In the genomic region with DNA sequence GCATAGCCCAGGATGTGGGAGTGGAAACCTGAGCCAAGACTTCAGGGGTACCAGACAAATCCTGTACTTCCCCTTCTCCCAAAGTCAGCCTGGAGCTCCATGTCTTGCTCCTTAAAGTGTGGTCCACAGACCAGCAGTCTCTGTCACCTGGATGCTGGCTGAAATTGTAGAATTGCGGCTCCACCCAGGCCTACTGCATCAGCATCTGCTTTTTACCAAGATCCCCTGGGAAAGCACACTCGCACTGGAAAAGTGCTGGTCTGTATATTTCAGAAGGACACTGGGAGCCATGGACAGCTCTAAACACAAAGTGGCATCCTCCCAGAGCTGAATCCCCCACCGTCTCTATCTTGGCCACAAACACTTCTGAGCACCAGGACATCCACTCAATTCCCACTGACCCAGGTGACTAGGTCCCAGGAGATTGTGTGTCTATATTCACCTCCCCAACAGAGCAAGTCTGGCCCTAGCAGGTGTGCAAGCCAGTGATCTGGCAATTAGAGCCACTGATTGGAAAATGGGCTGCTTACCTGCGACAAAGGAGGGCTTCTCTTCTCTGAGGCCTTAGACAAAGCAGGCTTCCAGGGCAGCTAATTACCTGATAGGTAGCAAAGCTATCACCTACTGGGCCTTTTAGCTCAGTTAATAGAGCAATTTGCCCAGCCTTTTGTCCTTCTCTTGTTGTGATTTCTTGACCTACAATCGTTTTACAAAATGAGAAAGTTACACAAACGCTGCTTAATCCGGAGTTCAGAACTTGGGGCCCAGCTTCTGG, we compare ENCODE assay signal across 18 cellular contexts.
A peak's percentile ranks its signal among the peaks of the same experiment; 100 is the strongest.
DNase-seq lines count a peak whose midpoint lies in the region; ATAC-seq and TF ChIP-seq lines count a peak whose summit lies in the region.
"Had no signal": no experiment of that assay in that cellular context is flagged by ENCODE, and none has a peak within 500 bp of the region (broad histone marks: within the 10 kb centered on the region; RNA-seq: fewer than 3 reads in every experiment).

No MANE protein-coding gene starts in this region.

- H3K27ac ChIP-seq in GM23338 (ENCODE audit: low read depth), result no peak overlapping the region
- peak overlapping the region; percentile 2 for H3K27ac ChIP-seq in neural progenitor cell
- no peak overlapping the region for H3K27ac ChIP-seq in CD8-positive, alpha-beta memory T cell (ENCODE audit: low read depth, low read length)
- H3K27ac ChIP-seq: Peyer's patch had no signal

- ATAC-seq in GM23338, result peak; percentile 50; the same call in 2 of the 3 replicates
- ATAC-seq in GM21576 (IDR thresholded peaks at IDR 0.05; ENCODE audit: unreplicated experiment), result no peak
- ATAC-seq: SK-N-SH treated with all-trans-retinoic acid at 6 μM for 48 hours, T-cell had no signal

- H3K9ac ChIP-seq in neural progenitor cell, result no peak overlapping the region

- POLR2A ChIA-PET in CD8-positive, alpha-beta memory T cell (lab: Charles Lee), result no interaction called here

- H3K4me1 Mint-ChIP-seq in GM23338 (no peaks in the 10 kb centered on the region), neural progenitor cell (no peaks in the 10 kb centered on the region)
- H3K4me1 Mint-ChIP-seq in CD8-positive, alpha-beta memory T cell, result no peaks in the 10 kb centered on the region
- H3K4me1 Mint-ChIP-seq: B cell, CD14-positive monocyte, T-cell had no signal

- H3K27me3 ChIP-seq in GM23338 (ENCODE audit: insufficient read depth) (no peaks in the 10 kb centered on the region), neural progenitor cell (no peaks in the 10 kb centered on the region)
- no peaks in the 10 kb centered on the region for H3K27me3 ChIP-seq in CD8-positive, alpha-beta memory T cell (ENCODE audit: insufficient read depth, low read length, poor library complexity, severe bottlenecking)
- H3K27me3 ChIP-seq: Peyer's patch had no signal

- no peaks in the 10 kb centered on the region for H3F3A ChIP-seq in GM23338 (replicated peaks; ENCODE audit: low read depth)
- H3F3A ChIP-seq in neural progenitor cell (ENCODE audit: low read depth), result peaks cover 22% of the 10 kb centered on the region

- H3K4me3 Mint-ChIP-seq in GM23338 (no peak overlapping the region), neural progenitor cell (no peak overlapping the region)
- H3K4me3 Mint-ChIP-seq in CD8-positive, alpha-beta memory T cell, result no peak overlapping the region
- H3K4me3 Mint-ChIP-seq: B cell, CD14-positive monocyte, T-cell had no signal

- no peak overlapping the region for H3K4me2 ChIP-seq in GM23338
- H3K4me2 ChIP-seq in neural progenitor cell, result peak overlapping the region; percentile 62

- TF ChIP-seq CTCF in GM23338 (conservative IDR thresholded peaks at IDR 0.05; ENCODE audit: low read depth in 2 of 2) (no peak), neural progenitor cell (IDR thresholded peaks at IDR 0.05) (no peak)

- peaks cover 4% of the 10 kb centered on the region for H3K27me3 Mint-ChIP-seq in GM23338 (ENCODE audit: insufficient read depth, low read depth, poor library complexity)
- no peaks in the 10 kb centered on the region for H3K27me3 Mint-ChIP-seq in neural progenitor cell (ENCODE audit: insufficient read depth, low read depth)
- peaks cover 4% of the 10 kb centered on the region in 2 donors for H3K27me3 Mint-ChIP-seq in CD8-positive, alpha-beta memory T cell

- CTCF ChIA-PET in CD8-positive, alpha-beta memory T cell (lab: Charles Lee), result interaction anchor here (0.6 kb wide), 1 partner anchor 11 kb away, joined by 3 read pairs; no protein-coding TSS in a partner anchor

- H4K20me1 ChIP-seq in GM23338 (replicated peaks; ENCODE audit: insufficient read depth), result no peaks in the 10 kb centered on the region
- H4K20me1 ChIP-seq in neural progenitor cell (ENCODE audit: low read depth), result no peaks in the 10 kb centered on the region

- H3K79me2 ChIP-seq in GM23338 (replicated peaks; ENCODE audit: insufficient read depth) (no peaks in the 10 kb centered on the region), neural progenitor cell (ENCODE audit: low read depth) (no peaks in the 10 kb centered on the region)

- no peak overlapping the region for H3K27ac Mint-ChIP-seq in GM23338
- H3K27ac Mint-ChIP-seq in neural progenitor cell, result no peak overlapping the region
- no peak overlapping the region for H3K27ac Mint-ChIP-seq in CD8-positive, alpha-beta memory T cell
- H3K27ac Mint-ChIP-seq: B cell, CD14-positive monocyte, T-cell had no signal

- H3K9me3 Mint-ChIP-seq in GM23338, result peaks cover 15% of the 10 kb centered on the region
- peaks cover 22% of the 10 kb centered on the region for H3K9me3 Mint-ChIP-seq in neural progenitor cell
- H3K9me3 Mint-ChIP-seq in CD8-positive, alpha-beta memory T cell, result peaks cover 0 to 14% (median 6%) of the 10 kb centered on the region in 5 donors

- no peaks in the 10 kb centered on the region for H3K4me1 ChIP-seq in GM23338 (ENCODE audit: insufficient read depth)
- H3K4me1 ChIP-seq in neural progenitor cell, result peaks cover 14% of the 10 kb centered on the region
- H3K4me1 ChIP-seq in CD8-positive, alpha-beta memory T cell (ENCODE audit: insufficient read depth, low read length), result no peaks in the 10 kb centered on the region
- H3K4me1 ChIP-seq: Peyer's patch had no signal

- peaks cover 7% of the 10 kb centered on the region; the same call in 1 of the 3 replicates for H3K36me3 Mint-ChIP-seq in GM23338 (ENCODE audit: low read depth)
- H3K36me3 Mint-ChIP-seq in neural progenitor cell, result no peaks in the 10 kb centered on the region
- no peaks in the 10 kb centered on the region for H3K36me3 Mint-ChIP-seq in CD8-positive, alpha-beta memory T cell
- H3K36me3 Mint-ChIP-seq: CD14-positive monocyte, T-cell had no signal

- H3K4me3 ChIP-seq in GM23338, result no peak overlapping the region
- no peak overlapping the region for H3K4me3 ChIP-seq in neural progenitor cell
- no peak overlapping the region for H3K4me3 ChIP-seq in CD8-positive, alpha-beta memory T cell (ENCODE audit: low read length)
- H3K4me3 ChIP-seq: Peyer's patch had no signal

- H2AFZ ChIP-seq in GM23338 (peak overlapping the region; percentile 52; the same call in 1 of the 2 replicates), neural progenitor cell (replicated peaks) (no peak overlapping the region)

- no peaks in the 10 kb centered on the region for H3K36me3 ChIP-seq in GM23338 (ENCODE audit: insufficient read depth)
- H3K36me3 ChIP-seq in neural progenitor cell, result peaks cover 7% of the 10 kb centered on the region
- no peaks in the 10 kb centered on the region for H3K36me3 ChIP-seq in CD8-positive, alpha-beta memory T cell (ENCODE audit: insufficient read depth, low read length)
- H3K36me3 ChIP-seq: Peyer's patch had no signal

- DNase-seq in GM23338 (ENCODE audit: low spot score) (no peak), NCI-H146 (lab: John Stamatoyannopoulos, UW) (peak; percentile 89), NCI-H748 (lab: John Stamatoyannopoulos, UW; ENCODE audit: unreplicated experiment) (peak; percentile 97), neural progenitor cell (ENCODE audit: low spot score) (peak; percentile 59), COLO668 (lab: John Stamatoyannopoulos, UW; ENCODE audit: unreplicated experiment) (no peak)
- no peak for DNase-seq in CD8-positive, alpha-beta memory T cell
- DNase-seq: DMS79, H7, Kasumi-1, NCI-H1694 treated with DMSO at 0.1 percent for 48 hours, NCI-H226, NCI-H510A treated with DMSO at 0.1 percent for 48 hours, Peyer's patch, T-cell had no signal

- peaks cover 14% of the 10 kb centered on the region for H3K9me3 ChIP-seq in neural progenitor cell (ENCODE audit: low read depth)
- H3K9me3 ChIP-seq in CD8-positive, alpha-beta memory T cell (ENCODE audit: low read length), result no peaks in the 10 kb centered on the region
- H3K9me3 ChIP-seq: Peyer's patch had no signal

- no peaks in the 10 kb centered on the region for H3K9me2 ChIP-seq in GM23338 (ENCODE audit: insufficient read depth)

TF ChIP-seq in GM23338, 12 proteins besides CTCF, POLR2A, EP300 and RAD21 (continues in another document):
- TF ChIP-seq CREB1 (CRISPR knock-in tag; IDR thresholded peaks at IDR 0.05; ENCODE audit: low read depth) (no peak), ZNF331 (CRISPR knock-in tag; IDR thresholded peaks at IDR 0.05; ENCODE audit: low read depth) (no peak), POLR2AphosphoS5 (IDR thresholded peaks at IDR 0.05; ENCODE audit: low read depth) (no peak), JUNB (IDR thresholded peaks at IDR 0.05; ENCODE audit: unreplicated experiment) (no peak), ZNF114 (CRISPR knock-in tag; IDR thresholded peaks at IDR 0.05) (no peak), STAT1 (IDR thresholded peaks at IDR 0.05; ENCODE audit: unreplicated experiment) (no peak)
- TF ChIP-seq, protein P1, sequence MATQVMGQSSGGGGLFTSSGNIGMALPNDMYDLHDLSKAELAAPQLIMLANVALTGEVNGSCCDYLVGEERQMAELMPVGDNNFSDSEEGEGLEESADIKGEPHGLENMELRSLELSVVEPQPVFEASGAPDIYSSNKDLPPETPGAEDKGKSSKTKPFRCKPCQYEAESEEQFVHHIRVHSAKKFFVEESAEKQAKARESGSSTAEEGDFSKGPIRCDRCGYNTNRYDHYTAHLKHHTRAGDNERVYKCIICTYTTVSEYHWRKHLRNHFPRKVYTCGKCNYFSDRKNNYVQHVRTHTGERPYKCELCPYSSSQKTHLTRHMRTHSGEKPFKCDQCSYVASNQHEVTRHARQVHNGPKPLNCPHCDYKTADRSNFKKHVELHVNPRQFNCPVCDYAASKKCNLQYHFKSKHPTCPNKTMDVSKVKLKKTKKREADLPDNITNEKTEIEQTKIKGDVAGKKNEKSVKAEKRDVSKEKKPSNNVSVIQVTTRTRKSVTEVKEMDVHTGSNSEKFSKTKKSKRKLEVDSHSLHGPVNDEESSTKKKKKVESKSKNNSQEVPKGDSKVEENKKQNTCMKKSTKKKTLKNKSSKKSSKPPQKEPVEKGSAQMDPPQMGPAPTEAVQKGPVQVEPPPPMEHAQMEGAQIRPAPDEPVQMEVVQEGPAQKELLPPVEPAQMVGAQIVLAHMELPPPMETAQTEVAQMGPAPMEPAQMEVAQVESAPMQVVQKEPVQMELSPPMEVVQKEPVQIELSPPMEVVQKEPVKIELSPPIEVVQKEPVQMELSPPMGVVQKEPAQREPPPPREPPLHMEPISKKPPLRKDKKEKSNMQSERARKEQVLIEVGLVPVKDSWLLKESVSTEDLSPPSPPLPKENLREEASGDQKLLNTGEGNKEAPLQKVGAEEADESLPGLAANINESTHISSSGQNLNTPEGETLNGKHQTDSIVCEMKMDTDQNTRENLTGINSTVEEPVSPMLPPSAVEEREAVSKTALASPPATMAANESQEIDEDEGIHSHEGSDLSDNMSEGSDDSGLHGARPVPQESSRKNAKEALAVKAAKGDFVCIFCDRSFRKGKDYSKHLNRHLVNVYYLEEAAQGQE (IDR thresholded peaks at IDR 0.05; ENCODE audit: unreplicated experiment), result no peak
- TF ChIP-seq, protein P2, sequence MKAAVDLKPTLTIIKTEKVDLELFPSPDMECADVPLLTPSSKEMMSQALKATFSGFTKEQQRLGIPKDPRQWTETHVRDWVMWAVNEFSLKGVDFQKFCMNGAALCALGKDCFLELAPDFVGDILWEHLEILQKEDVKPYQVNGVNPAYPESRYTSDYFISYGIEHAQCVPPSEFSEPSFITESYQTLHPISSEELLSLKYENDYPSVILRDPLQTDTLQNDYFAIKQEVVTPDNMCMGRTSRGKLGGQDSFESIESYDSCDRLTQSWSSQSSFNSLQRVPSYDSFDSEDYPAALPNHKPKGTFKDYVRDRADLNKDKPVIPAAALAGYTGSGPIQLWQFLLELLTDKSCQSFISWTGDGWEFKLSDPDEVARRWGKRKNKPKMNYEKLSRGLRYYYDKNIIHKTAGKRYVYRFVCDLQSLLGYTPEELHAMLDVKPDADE (IDR thresholded peaks at IDR 0.05), result no peak

Comparison
In these comparisons a context has a peak if more than half of its experiments do, and no peak if none do; other contexts are left out.
1. DNase-seq: peak in NCI-H146 (single experiment), NCI-H748 (single experiment) and neural progenitor cell (single experiment); none in GM23338 (single experiment), CD8-positive, alpha-beta memory T cell (0 of 5) and COLO668 (single experiment).